ENCODE assay signal across 12 cellular contexts in genomic region chr3:43290961-43291360, GRCh38. TPM values are rescaled to one million over a fixed set of nuclear protein-coding genes. Genes with fewer than 3 reads are reported as not detected.
DNase-seq lines count a peak whose midpoint lies in the region; ATAC-seq and TF ChIP-seq lines count a peak whose summit lies in the region.
"Had no signal": no experiment of that assay in that cellular context is flagged by ENCODE, and none has a peak within 500 bp of the region (broad histone marks: within the 10 kb centered on the region; RNA-seq: fewer than 3 reads in every experiment).

No MANE protein-coding gene starts in this region.

- peak overlapping the region; percentile 97 for H3K27ac Mint-ChIP-seq in CD4-positive, alpha-beta T cell

- peaks cover 3% of the 10 kb centered on the region for H3K27me3 Mint-ChIP-seq in CD4-positive, alpha-beta T cell

- H3K4me1 ChIP-seq in body of pancreas: peaks cover 73% of the 10 kb centered on the region
- H3K4me1 ChIP-seq in mononuclear cell (ENCODE audit: insufficient read depth, low read length): peaks cover 73% of the 10 kb centered on the region

- no peak for ATAC-seq in CD4-positive, alpha-beta T cell (ENCODE audit: poor library complexity)
- ATAC-seq in body of pancreas (no peak), HG03108 (IDR thresholded peaks at IDR 0.05; ENCODE audit: unreplicated experiment) (no peak)

- CTCF ChIA-PET in CD4-positive, alpha-beta T cell (lab: Charles Lee): interaction anchor here (0.6 kb wide), 1 partner anchor 98 kb away, joined by 3 read pairs; no protein-coding TSS in a partner anchor

- peaks cover 78% of the 10 kb centered on the region for H3K4me1 Mint-ChIP-seq in CD4-positive, alpha-beta T cell (ENCODE audit: low read depth)

- H3K4me3 Mint-ChIP-seq in CD4-positive, alpha-beta T cell: peak overlapping the region; percentile 96

- H3K27me3 ChIP-seq in CD4-positive, alpha-beta T cell (ENCODE audit: control insufficient read depth, insufficient read depth, low read length): no peaks in the 10 kb centered on the region
- H3K27me3 ChIP-seq in body of pancreas (no peaks in the 10 kb centered on the region), mononuclear cell (ENCODE audit: insufficient read depth, low read length) (no peaks in the 10 kb centered on the region)

- no peaks in the 10 kb centered on the region for H3K9me3 ChIP-seq in CD4-positive, alpha-beta T cell (ENCODE audit: control insufficient read depth, low read length)
- H3K9me3 ChIP-seq in body of pancreas: no peaks in the 10 kb centered on the region
- no peaks in the 10 kb centered on the region for H3K9me3 ChIP-seq in mononuclear cell (ENCODE audit: low read depth, low read length)

- 35 to 37% methylated on average over 5 of the region's 5 CpGs for WGBS in body of pancreas, 2 donors

- DNase-seq in CD4-positive, alpha-beta T cell: no peak
- DNase-seq in Kasumi-1 (lab: John Stamatoyannopoulos, UW): peak; percentile 37 to 40
- no peak for DNase-seq in body of pancreas
- DNase-seq in effector CD8-positive, alpha-beta T cell (lab: John Stamatoyannopoulos, UW): no peak
- DNase-seq in stimulated activated CD4-positive, alpha-beta T cell treated with anti-CD3 and anti-CD28 coated beads, Interleukin-2, amount 100 ng/mL, for 48 hours: no peak
- no peak for DNase-seq in NCI-H1092 treated with DMSO at 0.1 percent for 48 hours (lab: John Stamatoyannopoulos, UW)
- DNase-seq: aorta, DMS79, NCI-H2029 treated with DMSO at 0.1 percent for 48 hours, SW 1271 had no signal

- peaks cover 67% of the 10 kb centered on the region for H3K36me3 Mint-ChIP-seq in CD4-positive, alpha-beta T cell (ENCODE audit: low read depth)

- no peak for TF ChIP-seq POLR2A in body of pancreas (IDR thresholded peaks at IDR 0.05)

- intact Hi-C loops in CD4-positive, alpha-beta T cell (cut with DNase I, micrococcal nuclease): loop anchor here in 1 of 2 experiments (5.0 kb wide), 2 partner anchors 36 to 51 kb away; no protein-coding TSS in a partner anchor
- intact Hi-C loops in body of pancreas (cut with DNase I): no loop called here

- no peak for TF ChIP-seq CTCF in CD4-positive, alpha-beta T cell (IDR thresholded peaks at IDR 0.05)
- no peak for TF ChIP-seq CTCF in body of pancreas (IDR thresholded peaks at IDR 0.05)

- POLR2A ChIA-PET in CD4-positive, alpha-beta T cell (lab: Charles Lee): interaction anchor here (0.8 to 2.0 kb wide), 7 partner anchors 34 to 128 kb away, joined by 3 to 9 read pairs (median 3); no protein-coding TSS in a partner anchor

- no peaks in the 10 kb centered on the region for H3K36me3 ChIP-seq in body of pancreas (replicated peaks in 1 of 2; ENCODE audit: insufficient read depth in 1 of 2, low read depth in 2 of 2)

- peak overlapping the region; percentile 44 for H3K27ac ChIP-seq in CD4-positive, alpha-beta T cell (ENCODE audit: low read depth, low read length)
- peak overlapping the region in 3 of 4 donors; percentile 20 to 94 (median 28) for H3K27ac ChIP-seq in body of pancreas

- no peaks in the 10 kb centered on the region for H3K9me3 Mint-ChIP-seq in CD4-positive, alpha-beta T cell

- no peak overlapping the region for H3K4me3 ChIP-seq in body of pancreas
- H3K4me3 ChIP-seq in mononuclear cell (ENCODE audit: low read length): peak overlapping the region; percentile 10

RNA-seq across cellular contexts. Expression of gene SNRK, which starts 4.6 kb away (rescaled TPM):
- total RNA-seq in CD4-positive, alpha-beta T cell: 100 to 1,000 TPM; 215 to 217 TPM
- 10 to 100 TPM; 22.4 to 25.7 TPM for total RNA-seq in body of pancreas
- 238 TPM for total RNA-seq in mononuclear cell

Comparison
In these comparisons a context has a peak if more than half of its experiments do, and no peak if none do; other contexts are left out.
1. DNase-seq: peak in Kasumi-1 (2 of 2); none in CD4-positive, alpha-beta T cell (0 of 10), body of pancreas (0 of 4), effector CD8-positive, alpha-beta T cell (single experiment), stimulated activated CD4-positive, alpha-beta T cell treated with anti-CD3 and anti-CD28 coated beads, Interleukin-2, amount 100 ng/mL, for 48 hours (0 of 2) and NCI-H1092 treated with DMSO at 0.1 percent for 48 hours (single experiment).